ENCODE assay signal across 4 cellular contexts in the genomic region with DNA sequence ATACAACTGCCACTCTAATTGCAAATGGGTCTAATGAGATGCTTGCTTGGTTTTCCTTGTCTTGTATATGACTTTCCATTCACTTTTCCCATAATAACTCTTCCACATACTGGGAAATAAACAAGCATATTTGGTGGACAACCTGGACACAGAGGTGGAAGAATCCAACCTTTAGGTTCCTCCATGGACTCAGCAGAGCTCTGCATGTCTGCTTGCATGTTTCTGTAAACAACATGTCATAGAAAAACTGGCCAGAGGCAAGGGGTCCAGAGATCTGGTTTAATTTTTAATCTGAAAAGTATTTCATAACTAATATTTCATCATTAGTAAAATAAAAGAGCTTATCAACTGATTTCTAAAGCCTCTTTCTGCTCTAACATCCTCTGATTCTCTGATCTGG.
TF ChIP-seq lines count a peak whose summit lies in the region.

No MANE protein-coding gene starts in this region.

TF ChIP-seq in GM12891, 5 proteins besides CTCF, POLR2A, EP300 and RAD21 (continued from another document):
- TF ChIP-seq POLR2AphosphoS5 (IDR thresholded peaks at IDR 0.05; ENCODE audit: low read depth, low read length), result no peak
- TF ChIP-seq PAX5 (IDR thresholded peaks at IDR 0.05; ENCODE audit: insufficient read depth, low read length, severe bottlenecking), result no peak
- TF ChIP-seq TAF1 (IDR thresholded peaks at IDR 0.05; ENCODE audit: low read depth, low read length), result no peak
- TF ChIP-seq POU2F2 (IDR thresholded peaks at IDR 0.05; ENCODE audit: low read depth, low read length), result no peak
TF ChIP-seq in GM12891: peak in this region for 0.

TF ChIP-seq in WTC11, 78 proteins besides CTCF, POLR2A, EP300 and RAD21 (continues in another document):
- TF ChIP-seq, protein P1, sequence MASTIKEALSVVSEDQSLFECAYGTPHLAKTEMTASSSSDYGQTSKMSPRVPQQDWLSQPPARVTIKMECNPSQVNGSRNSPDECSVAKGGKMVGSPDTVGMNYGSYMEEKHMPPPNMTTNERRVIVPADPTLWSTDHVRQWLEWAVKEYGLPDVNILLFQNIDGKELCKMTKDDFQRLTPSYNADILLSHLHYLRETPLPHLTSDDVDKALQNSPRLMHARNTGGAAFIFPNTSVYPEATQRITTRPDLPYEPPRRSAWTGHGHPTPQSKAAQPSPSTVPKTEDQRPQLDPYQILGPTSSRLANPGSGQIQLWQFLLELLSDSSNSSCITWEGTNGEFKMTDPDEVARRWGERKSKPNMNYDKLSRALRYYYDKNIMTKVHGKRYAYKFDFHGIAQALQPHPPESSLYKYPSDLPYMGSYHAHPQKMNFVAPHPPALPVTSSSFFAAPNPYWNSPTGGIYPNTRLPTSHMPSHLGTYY (CRISPR knock-in tag; IDR thresholded peaks at IDR 0.05), result no peak
- TF ChIP-seq, protein P2, sequence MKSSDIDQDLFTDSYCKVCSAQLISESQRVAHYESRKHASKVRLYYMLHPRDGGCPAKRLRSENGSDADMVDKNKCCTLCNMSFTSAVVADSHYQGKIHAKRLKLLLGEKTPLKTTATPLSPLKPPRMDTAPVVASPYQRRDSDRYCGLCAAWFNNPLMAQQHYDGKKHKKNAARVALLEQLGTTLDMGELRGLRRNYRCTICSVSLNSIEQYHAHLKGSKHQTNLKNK (CRISPR knock-in tag; IDR thresholded peaks at IDR 0.05), result no peak
- TF ChIP-seq NR1H2 (CRISPR knock-in tag; IDR thresholded peaks at IDR 0.05), result no peak
- no peak for TF ChIP-seq NFYB (CRISPR knock-in tag; conservative IDR thresholded peaks at IDR 0.05; ENCODE audit: low read depth)
- TF ChIP-seq, protein P3, sequence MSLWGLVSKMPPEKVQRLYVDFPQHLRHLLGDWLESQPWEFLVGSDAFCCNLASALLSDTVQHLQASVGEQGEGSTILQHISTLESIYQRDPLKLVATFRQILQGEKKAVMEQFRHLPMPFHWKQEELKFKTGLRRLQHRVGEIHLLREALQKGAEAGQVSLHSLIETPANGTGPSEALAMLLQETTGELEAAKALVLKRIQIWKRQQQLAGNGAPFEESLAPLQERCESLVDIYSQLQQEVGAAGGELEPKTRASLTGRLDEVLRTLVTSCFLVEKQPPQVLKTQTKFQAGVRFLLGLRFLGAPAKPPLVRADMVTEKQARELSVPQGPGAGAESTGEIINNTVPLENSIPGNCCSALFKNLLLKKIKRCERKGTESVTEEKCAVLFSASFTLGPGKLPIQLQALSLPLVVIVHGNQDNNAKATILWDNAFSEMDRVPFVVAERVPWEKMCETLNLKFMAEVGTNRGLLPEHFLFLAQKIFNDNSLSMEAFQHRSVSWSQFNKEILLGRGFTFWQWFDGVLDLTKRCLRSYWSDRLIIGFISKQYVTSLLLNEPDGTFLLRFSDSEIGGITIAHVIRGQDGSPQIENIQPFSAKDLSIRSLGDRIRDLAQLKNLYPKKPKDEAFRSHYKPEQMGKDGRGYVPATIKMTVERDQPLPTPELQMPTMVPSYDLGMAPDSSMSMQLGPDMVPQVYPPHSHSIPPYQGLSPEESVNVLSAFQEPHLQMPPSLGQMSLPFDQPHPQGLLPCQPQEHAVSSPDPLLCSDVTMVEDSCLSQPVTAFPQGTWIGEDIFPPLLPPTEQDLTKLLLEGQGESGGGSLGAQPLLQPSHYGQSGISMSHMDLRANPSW (CRISPR knock-in tag; conservative IDR thresholded peaks at IDR 0.05; ENCODE audit: low read depth), result no peak
- TF ChIP-seq, protein P4, sequence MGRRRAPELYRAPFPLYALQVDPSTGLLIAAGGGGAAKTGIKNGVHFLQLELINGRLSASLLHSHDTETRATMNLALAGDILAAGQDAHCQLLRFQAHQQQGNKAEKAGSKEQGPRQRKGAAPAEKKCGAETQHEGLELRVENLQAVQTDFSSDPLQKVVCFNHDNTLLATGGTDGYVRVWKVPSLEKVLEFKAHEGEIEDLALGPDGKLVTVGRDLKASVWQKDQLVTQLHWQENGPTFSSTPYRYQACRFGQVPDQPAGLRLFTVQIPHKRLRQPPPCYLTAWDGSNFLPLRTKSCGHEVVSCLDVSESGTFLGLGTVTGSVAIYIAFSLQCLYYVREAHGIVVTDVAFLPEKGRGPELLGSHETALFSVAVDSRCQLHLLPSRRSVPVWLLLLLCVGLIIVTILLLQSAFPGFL (CRISPR knock-in tag; IDR thresholded peaks at IDR 0.05; ENCODE audit: borderline replicate concordance), result no peak
- no peak for TF ChIP-seq JUN (CRISPR knock-in tag; IDR thresholded peaks at IDR 0.05)
- TF ChIP-seq, protein P5, sequence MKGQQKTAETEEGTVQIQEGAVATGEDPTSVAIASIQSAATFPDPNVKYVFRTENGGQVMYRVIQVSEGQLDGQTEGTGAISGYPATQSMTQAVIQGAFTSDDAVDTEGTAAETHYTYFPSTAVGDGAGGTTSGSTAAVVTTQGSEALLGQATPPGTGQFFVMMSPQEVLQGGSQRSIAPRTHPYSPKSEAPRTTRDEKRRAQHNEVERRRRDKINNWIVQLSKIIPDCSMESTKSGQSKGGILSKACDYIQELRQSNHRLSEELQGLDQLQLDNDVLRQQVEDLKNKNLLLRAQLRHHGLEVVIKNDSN (CRISPR knock-in tag; IDR thresholded peaks at IDR 0.05), result no peak
- TF ChIP-seq JAZF1 (CRISPR knock-in tag; IDR thresholded peaks at IDR 0.05), result no peak
- TF ChIP-seq ZNF317 (CRISPR knock-in tag; IDR thresholded peaks at IDR 0.05; ENCODE audit: borderline replicate concordance, low read depth), result no peak

TF ChIP-seq in HepG2, 621 proteins besides CTCF, POLR2A, EP300 and RAD21 (continued from another document):
- TF ChIP-seq HNRNPK (IDR thresholded peaks at IDR 0.05; ENCODE audit: low read depth, low read length, poor library complexity, severe bottlenecking) (no peak), TEAD2 (CRISPR knock-in tag; IDR thresholded peaks at IDR 0.05) (no peak), HDAC2 (CRISPR knock-in tag; IDR thresholded peaks at IDR 0.05) (no peak), RBM22 (optimal IDR thresholded peaks at IDR 0.05; ENCODE audit: low read length) (no peak), ZNF207 (IDR thresholded peaks at IDR 0.05; ENCODE audit: borderline replicate concordance) (no peak), POLR2AphosphoS2 (IDR thresholded peaks at IDR 0.05; ENCODE audit: low read depth, low read length) (no peak), ZSCAN22 (CRISPR knock-in tag; IDR thresholded peaks at IDR 0.05) (no peak)
- TF ChIP-seq, protein P6, sequence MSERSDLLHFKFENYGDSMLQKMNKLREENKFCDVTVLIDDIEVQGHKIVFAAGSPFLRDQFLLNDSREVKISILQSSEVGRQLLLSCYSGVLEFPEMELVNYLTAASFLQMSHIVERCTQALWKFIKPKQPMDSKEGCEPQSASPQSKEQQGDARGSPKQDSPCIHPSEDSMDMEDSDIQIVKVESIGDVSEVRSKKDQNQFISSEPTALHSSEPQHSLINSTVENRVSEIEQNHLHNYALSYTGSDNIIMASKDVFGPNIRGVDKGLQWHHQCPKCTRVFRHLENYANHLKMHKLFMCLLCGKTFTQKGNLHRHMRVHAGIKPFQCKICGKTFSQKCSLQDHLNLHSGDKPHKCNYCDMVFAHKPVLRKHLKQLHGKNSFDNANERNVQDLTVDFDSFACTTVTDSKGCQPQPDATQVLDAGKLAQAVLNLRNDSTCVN (CRISPR knock-in tag; IDR thresholded peaks at IDR 0.05; ENCODE audit: borderline replicate concordance), result no peak
- TF ChIP-seq, protein P7, sequence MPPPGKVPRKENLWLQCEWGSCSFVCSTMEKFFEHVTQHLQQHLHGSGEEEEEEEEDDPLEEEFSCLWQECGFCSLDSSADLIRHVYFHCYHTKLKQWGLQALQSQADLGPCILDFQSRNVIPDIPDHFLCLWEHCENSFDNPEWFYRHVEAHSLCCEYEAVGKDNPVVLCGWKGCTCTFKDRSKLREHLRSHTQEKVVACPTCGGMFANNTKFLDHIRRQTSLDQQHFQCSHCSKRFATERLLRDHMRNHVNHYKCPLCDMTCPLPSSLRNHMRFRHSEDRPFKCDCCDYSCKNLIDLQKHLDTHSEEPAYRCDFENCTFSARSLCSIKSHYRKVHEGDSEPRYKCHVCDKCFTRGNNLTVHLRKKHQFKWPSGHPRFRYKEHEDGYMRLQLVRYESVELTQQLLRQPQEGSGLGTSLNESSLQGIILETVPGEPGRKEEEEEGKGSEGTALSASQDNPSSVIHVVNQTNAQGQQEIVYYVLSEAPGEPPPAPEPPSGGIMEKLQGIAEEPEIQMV (CRISPR knock-in tag; IDR thresholded peaks at IDR 0.05; ENCODE audit: low read depth), result no peak

TF ChIP-seq in neural cell, 6 proteins besides CTCF, POLR2A, EP300 and RAD21:
- TF ChIP-seq, protein P8, sequence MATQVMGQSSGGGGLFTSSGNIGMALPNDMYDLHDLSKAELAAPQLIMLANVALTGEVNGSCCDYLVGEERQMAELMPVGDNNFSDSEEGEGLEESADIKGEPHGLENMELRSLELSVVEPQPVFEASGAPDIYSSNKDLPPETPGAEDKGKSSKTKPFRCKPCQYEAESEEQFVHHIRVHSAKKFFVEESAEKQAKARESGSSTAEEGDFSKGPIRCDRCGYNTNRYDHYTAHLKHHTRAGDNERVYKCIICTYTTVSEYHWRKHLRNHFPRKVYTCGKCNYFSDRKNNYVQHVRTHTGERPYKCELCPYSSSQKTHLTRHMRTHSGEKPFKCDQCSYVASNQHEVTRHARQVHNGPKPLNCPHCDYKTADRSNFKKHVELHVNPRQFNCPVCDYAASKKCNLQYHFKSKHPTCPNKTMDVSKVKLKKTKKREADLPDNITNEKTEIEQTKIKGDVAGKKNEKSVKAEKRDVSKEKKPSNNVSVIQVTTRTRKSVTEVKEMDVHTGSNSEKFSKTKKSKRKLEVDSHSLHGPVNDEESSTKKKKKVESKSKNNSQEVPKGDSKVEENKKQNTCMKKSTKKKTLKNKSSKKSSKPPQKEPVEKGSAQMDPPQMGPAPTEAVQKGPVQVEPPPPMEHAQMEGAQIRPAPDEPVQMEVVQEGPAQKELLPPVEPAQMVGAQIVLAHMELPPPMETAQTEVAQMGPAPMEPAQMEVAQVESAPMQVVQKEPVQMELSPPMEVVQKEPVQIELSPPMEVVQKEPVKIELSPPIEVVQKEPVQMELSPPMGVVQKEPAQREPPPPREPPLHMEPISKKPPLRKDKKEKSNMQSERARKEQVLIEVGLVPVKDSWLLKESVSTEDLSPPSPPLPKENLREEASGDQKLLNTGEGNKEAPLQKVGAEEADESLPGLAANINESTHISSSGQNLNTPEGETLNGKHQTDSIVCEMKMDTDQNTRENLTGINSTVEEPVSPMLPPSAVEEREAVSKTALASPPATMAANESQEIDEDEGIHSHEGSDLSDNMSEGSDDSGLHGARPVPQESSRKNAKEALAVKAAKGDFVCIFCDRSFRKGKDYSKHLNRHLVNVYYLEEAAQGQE (IDR thresholded peaks at IDR 0.05; ENCODE audit: borderline replicate concordance), result no peak
- TF ChIP-seq TAF1 (IDR thresholded peaks at IDR 0.05; ENCODE audit: low read depth) (no peak), POLR2AphosphoS5 (IDR thresholded peaks at IDR 0.05) (no peak), SMC3 (conservative IDR thresholded peaks at IDR 0.05; ENCODE audit: poor library complexity) (no peak), MXI1 (conservative IDR thresholded peaks at IDR 0.05; ENCODE audit: poor library complexity, severe bottlenecking) (no peak), EZH2 (IDR thresholded peaks at IDR 0.05; ENCODE audit: borderline replicate concordance, insufficient read depth, low read length, poor library complexity, severe bottlenecking) (no peak)
